ENCODE assay signal across 8 cellular contexts in genomic region chr7:3301831-3302618, GRCh38. TPM values are rescaled to one million over a fixed set of nuclear protein-coding genes. Genes with fewer than 3 reads are reported as not detected.
DNase-seq lines count a peak whose midpoint lies in the region; TF ChIP-seq lines count a peak whose summit lies in the region.

No MANE protein-coding gene starts in this region.

- H3K9me2 ChIP-seq in SK-N-SH, result no peaks in the 10 kb centered on the region

- H3K9me3 ChIP-seq in SK-N-SH, result no peaks in the 10 kb centered on the region

- WGBS in SK-N-SH (ENCODE audit: low lambda C conversion rate), result 1% methylated on average over 23 of the region's 45 CpGs

- no peak overlapping the region for H2AFZ ChIP-seq in SK-N-SH (ENCODE audit: low read depth)

- H3K27ac ChIP-seq in SK-N-SH (ENCODE audit: low read depth in 2 of 2, low read length in 1 of 2), result no peak overlapping the region

- CTCF ChIA-PET in SK-N-SH (lab: Yijun Ruan, JAX), result interaction anchor here (0.6 to 4.6 kb wide), 42 partner anchors 8 to 1329 kb away, joined by 3 to 36 read pairs (median 4); no protein-coding TSS in a partner anchor

- TF ChIP-seq CTCF in SK-N-SH (IDR thresholded peaks at IDR 0.05) (peak; percentile 23), GM10266 (IDR thresholded peaks at IDR 0.05; ENCODE audit: control insufficient read depth, insufficient read depth, low read depth, missing control alignments) (no peak)

- H3K36me3 ChIP-seq in H7 (replicated peaks; ENCODE audit: control insufficient read depth, insufficient read depth, low read length) (no peaks in the 10 kb centered on the region), SK-N-SH (replicated peaks in 1 of 2; ENCODE audit: control insufficient read depth in 1 of 2, insufficient read depth in 2 of 2, low read length in 1 of 2) (no peaks in the 10 kb centered on the region)

- TF ChIP-seq RAD21 in SK-N-SH (IDR thresholded peaks at IDR 0.05; ENCODE audit: low read length), result peak; percentile 48; the same call in 1 of the 2 replicates

- peak overlapping the region; percentile 64 for H3K4me3 ChIP-seq in H7 (ENCODE audit: insufficient read depth, low read depth, low read length)
- peak overlapping the region; percentile 37 to 62 for H3K4me3 ChIP-seq in SK-N-SH (ENCODE audit: low read depth in 2 of 2, low read length in 1 of 2)

- H3F3A ChIP-seq in SK-N-SH (replicated peaks; ENCODE audit: insufficient read depth), result no peaks in the 10 kb centered on the region

- intact Hi-C loops in posterior vena cava (cut with DNase I), result no loop called here

- H3K79me2 ChIP-seq in SK-N-SH (ENCODE audit: insufficient read depth), result no peaks in the 10 kb centered on the region

- peak overlapping the region; percentile 62 for H3K4me2 ChIP-seq in SK-N-SH

- POLR2A ChIA-PET in SK-N-SH (lab: Yijun Ruan, JAX), result no interaction called here

- H3K27me3 ChIP-seq in H7 (ENCODE audit: control insufficient read depth, insufficient read depth, low read length) (peaks cover 17% of the 10 kb centered on the region), SK-N-SH (ENCODE audit: insufficient read depth) (peaks cover 12% of the 10 kb centered on the region; the same call in 1 of the 2 replicates)

- no peak overlapping the region for H3K9ac ChIP-seq in SK-N-SH

- DNase-seq in A172 (ENCODE audit: low spot score) (peak; percentile 31), H7 (peak; percentile 53), SK-N-SH (peak; percentile 60), dermis blood vessel endothelial cell (peak; percentile 30), lung microvascular endothelial cell (ENCODE audit: low read depth in 2 of 2) (peak; percentile 17), superior temporal gyrus (ENCODE audit: extremely low spot score) (peak; percentile 46), GM10266 (ENCODE audit: extremely low spot score) (no peak), posterior vena cava (ENCODE audit: low spot score) (no peak)

- no peak for TF ChIP-seq EP300 in SK-N-SH (IDR thresholded peaks at IDR 0.05; ENCODE audit: borderline replicate concordance in 1 of 2, low read depth in 1 of 2, low read length in 1 of 2)

- H3K4me1 ChIP-seq in SK-N-SH (ENCODE audit: control insufficient read depth in 1 of 2, insufficient read depth in 2 of 2, low read depth in 1 of 2, low read length in 1 of 2), result peaks cover 0 to 15% of the 10 kb centered on the region in 2 experiments; a peak in 2 of 4 replicates

- no peaks in the 10 kb centered on the region for H4K20me1 ChIP-seq in SK-N-SH (ENCODE audit: insufficient read depth)

TF ChIP-seq in SK-N-SH, 30 proteins besides CTCF, POLR2A, EP300 and RAD21:
- TF ChIP-seq GATA2 (CRISPR knock-in tag; IDR thresholded peaks at IDR 0.05), result peak; percentile 8; the same call in 1 of the 2 replicates
- no peak for TF ChIP-seq POLR2AphosphoS5 (IDR thresholded peaks at IDR 0.05; ENCODE audit: low read depth, low read length)
- TF ChIP-seq RFX5 (IDR thresholded peaks at IDR 0.05; ENCODE audit: low read length), result no peak
- TF ChIP-seq SMC3 (IDR thresholded peaks at IDR 0.05; ENCODE audit: low read depth, low read length), result peak; percentile 28; the same call in 1 of the 2 replicates

RNA-seq across cellular contexts. Expression of gene SDK1, which starts 1.0 kb away (rescaled TPM):
- total RNA-seq in A172 (2014; rRNA removed; shearing (Covaris generic)), result 1.8 and 2.5 TPM in 2 replicates
- total RNA-seq in H7 (2014; rRNA removed; shearing (Covaris generic)), result 2.4 and 4.1 TPM in 2 replicates
- polyA plus RNA-seq in SK-N-SH (2012; rRNA removed), result 0.96 and 1.2 TPM in 2 replicates
- 0.51 and 0.87 TPM in 2 replicates for polyA plus RNA-seq in SK-N-SH (2012; cell fraction: cytosol; rRNA removed)
- polyA plus RNA-seq in SK-N-SH (2012; cell fraction: nucleus; rRNA removed), result 4.8 and 5.5 TPM in 2 replicates
- total RNA-seq in dermis blood vessel endothelial cell (0.23 and 0.34 TPM in 2 replicates), lung microvascular endothelial cell (0.44 and 0.79 TPM in 2 replicates), posterior vena cava (10 to 100 TPM; 14.4 to 18.3 TPM)

Comparison
In these comparisons a context has a peak if more than half of its experiments do, and no peak if none do; other contexts are left out.
1. DNase-seq: peak in A172 (single experiment), H7 (single experiment), SK-N-SH (single experiment), dermis blood vessel endothelial cell (single experiment), lung microvascular endothelial cell (2 of 2) and superior temporal gyrus (single experiment); none in GM10266 (single experiment) and posterior vena cava (single experiment).